In the genomic region with DNA sequence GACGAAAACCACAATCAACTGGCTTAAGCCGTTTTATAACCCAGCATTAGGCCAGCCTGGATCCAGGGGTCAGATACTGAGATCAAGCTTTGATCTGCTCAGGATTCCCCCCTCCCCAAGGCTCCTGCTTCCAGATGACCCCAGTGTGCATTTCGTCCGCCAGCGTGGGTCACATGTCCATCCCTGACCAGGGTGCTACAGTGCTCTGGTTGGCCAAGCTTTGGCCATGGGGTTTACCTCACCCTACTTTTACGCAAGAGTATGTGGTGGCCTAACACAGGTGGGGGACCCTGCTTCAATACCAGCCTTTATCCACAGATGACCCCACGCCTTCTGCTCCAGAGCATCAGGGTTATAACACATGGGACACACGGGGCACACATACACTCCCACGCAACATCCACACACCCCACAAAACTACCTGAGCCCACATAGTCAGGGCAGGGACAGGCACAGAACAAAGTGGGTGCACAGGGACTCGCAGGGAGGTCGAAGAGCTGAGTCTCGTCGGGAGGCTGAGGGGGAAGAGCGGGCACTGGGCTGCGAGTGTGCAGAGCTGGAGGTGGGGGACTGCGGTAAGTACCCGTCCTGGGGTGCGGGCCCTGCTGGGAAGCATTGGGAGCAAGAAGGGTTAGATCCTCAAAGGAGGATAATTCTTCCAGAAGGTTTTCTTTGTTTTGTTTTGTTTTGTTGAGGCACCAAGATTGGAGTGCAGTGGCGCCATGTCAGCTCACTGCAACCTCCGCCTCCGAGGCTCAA, we compare ENCODE assay signal across 17 cellular contexts. TPM values are rescaled to one million over a fixed set of nuclear protein-coding genes. Genes with fewer than 3 reads are reported as not detected.
A peak's percentile ranks its signal among the peaks of the same experiment; 100 is the strongest.
DNase-seq lines count a peak whose midpoint lies in the region; ATAC-seq and TF ChIP-seq lines count a peak whose summit lies in the region.
"Had no signal": no experiment of that assay in that cellular context is flagged by ENCODE, and none has a peak within 500 bp of the region (broad histone marks: within the 10 kb centered on the region; RNA-seq: fewer than 3 reads in every experiment).

No MANE protein-coding gene starts in this region.

- H3K4me1 ChIP-seq in thyroid gland (peaks cover 31 to 39% of the 10 kb centered on the region in 2 donors), testis (peaks cover 35% of the 10 kb centered on the region)

- no peaks in the 10 kb centered on the region for H3K9me3 ChIP-seq in thyroid gland
- H3K9me3 ChIP-seq in testis, result no peaks in the 10 kb centered on the region
- H3K9me3 ChIP-seq: left ventricle myocardium inferior had no signal

- H3K27ac ChIP-seq in thyroid gland (no peak overlapping the region), testis (no peak overlapping the region)

- no peak for ATAC-seq in activated B cell treated with CpG ODN at 0.5 μM for 24 hours (ENCODE audit: low read depth)
- no peak for ATAC-seq in activated CD4-positive, CD25-positive, alpha-beta regulatory T cell treated with anti-CD3 and anti-CD28 coated beads, Interleukin-2, amount 50 U/mL, for 24 hours
- ATAC-seq: HCT116 had no signal

- WGBS in thyroid gland, 2 donors, result 91 to 96% methylated on average over 21 of the region's 21 CpGs
- 84 to 96% methylated on average over 17 to 21 of the region's 21 CpGs for WGBS in testis, 2 donors

- H3K4me3 Mint-ChIP-seq in activated naive CD4-positive, alpha-beta T cell treated with anti-CD3 and anti-CD28 coated beads, Interleukin-2, amount 50 U/mL, for 24 hours, result peak overlapping the region; percentile 51
- H3K4me3 Mint-ChIP-seq in activated B cell treated with CpG ODN at 0.5 μM for 24 hours (peak overlapping the region; percentile 13), mesothelial cell of epicardium (peak overlapping the region; percentile 61), type B pancreatic cell (peak overlapping the region; percentile 79)

- CTCF ChIA-PET in activated B cell treated with CpG ODN at 0.5 μM for 24 hours (lab: Charles Lee), result no interaction called here

- H3K36me3 ChIP-seq in thyroid gland, result no peaks in the 10 kb centered on the region
- no peaks in the 10 kb centered on the region for H3K36me3 ChIP-seq in testis (ENCODE audit: low read depth, missing control alignments)

- intact Hi-C loops in activated B cell treated with CpG ODN at 0.5 μM for 24 hours (cut with micrococcal nuclease), result no loop called here
- intact Hi-C loops in thyroid gland (cut with DNase I), result no loop called here
- intact Hi-C loops in testis (cut with DNase I; ENCODE audit: low total_unique reads), result no loop called here

- no peak for TF ChIP-seq CTCF in activated B cell treated with CpG ODN at 0.5 μM for 24 hours (IDR thresholded peaks at IDR 0.05)
- TF ChIP-seq CTCF in mesothelial cell of epicardium (IDR thresholded peaks at IDR 0.05; ENCODE audit: unreplicated experiment), result no peak
- TF ChIP-seq CTCF in type B pancreatic cell (conservative IDR thresholded peaks at IDR 0.05), result no peak
- no peak for TF ChIP-seq CTCF in thyroid gland (IDR thresholded peaks at IDR 0.05)
- TF ChIP-seq CTCF in testis (IDR thresholded peaks at IDR 0.05), result no peak

- TF ChIP-seq POLR2A in thyroid gland (IDR thresholded peaks at IDR 0.05), result no peak
- no peak for TF ChIP-seq POLR2A in testis (IDR thresholded peaks at IDR 0.05)

- H3K4me3 ChIP-seq in thyroid gland (replicated peaks in 1 of 3) (no peak overlapping the region), testis (no peak overlapping the region)

- H3K27me3 ChIP-seq in thyroid gland (no peaks in the 10 kb centered on the region), testis (no peaks in the 10 kb centered on the region)

- DNase-seq in activated naive CD4-positive, alpha-beta T cell (lab: John Stamatoyannopoulos, UW), result no peak
- DNase-seq in activated B cell treated with CpG ODN at 0.5 μM for 24 hours (no peak), mesothelial cell of epicardium (ENCODE audit: low spot score in 2 of 2, unreplicated experiment in 2 of 2) (no peak), type B pancreatic cell (ENCODE audit: extremely low spot score, unreplicated experiment) (no peak), thyroid gland (no peak), testis (no peak)
- DNase-seq: activated effector memory CD4-positive, alpha-beta T cell treated with anti-CD3 and anti-CD28 coated beads, Interleukin-2, amount 50 U/mL, for 16 hours; anterior cingulate cortex; DMS79 treated with DMSO at 0.1 percent for 48 hours; effector CD8-positive, alpha-beta T cell; left ventricle myocardium inferior; NCI-H1694; NCI-H82 had no signal

- no peaks in the 10 kb centered on the region for H3K27me3 Mint-ChIP-seq in activated naive CD4-positive, alpha-beta T cell treated with anti-CD3 and anti-CD28 coated beads, Interleukin-2, amount 50 U/mL, for 24 hours
- H3K27me3 Mint-ChIP-seq in activated B cell treated with CpG ODN at 0.5 μM for 24 hours (no peaks in the 10 kb centered on the region), mesothelial cell of epicardium (ENCODE audit: low read depth) (no peaks in the 10 kb centered on the region), type B pancreatic cell (no peaks in the 10 kb centered on the region)

- H3K36me3 Mint-ChIP-seq in activated naive CD4-positive, alpha-beta T cell treated with anti-CD3 and anti-CD28 coated beads, Interleukin-2, amount 50 U/mL, for 24 hours, result peaks cover 1% of the 10 kb centered on the region
- H3K36me3 Mint-ChIP-seq in activated B cell treated with CpG ODN at 0.5 μM for 24 hours (ENCODE audit: low read depth) (peaks cover 12% of the 10 kb centered on the region), mesothelial cell of epicardium (peaks cover 13% of the 10 kb centered on the region), type B pancreatic cell (peaks cover 9% of the 10 kb centered on the region)

- peaks cover 24% of the 10 kb centered on the region for H3K4me1 Mint-ChIP-seq in activated naive CD4-positive, alpha-beta T cell treated with anti-CD3 and anti-CD28 coated beads, Interleukin-2, amount 50 U/mL, for 24 hours
- H3K4me1 Mint-ChIP-seq in activated B cell treated with CpG ODN at 0.5 μM for 24 hours, result peaks cover 38% of the 10 kb centered on the region
- H3K4me1 Mint-ChIP-seq in mesothelial cell of epicardium, result peaks cover 20% of the 10 kb centered on the region
- peaks cover 17% of the 10 kb centered on the region for H3K4me1 Mint-ChIP-seq in type B pancreatic cell (ENCODE audit: unreplicated experiment)

- POLR2A ChIA-PET in activated B cell treated with CpG ODN at 0.5 μM for 24 hours (lab: Charles Lee), result interaction anchor here (5.2 kb wide), 1 partner anchor 9 kb away, joined by 58 read pairs; the partner anchor contains the start of gene MGAT4B

- no peak overlapping the region for H3K27ac Mint-ChIP-seq in activated naive CD4-positive, alpha-beta T cell treated with anti-CD3 and anti-CD28 coated beads, Interleukin-2, amount 50 U/mL, for 24 hours
- H3K27ac Mint-ChIP-seq in activated B cell treated with CpG ODN at 0.5 μM for 24 hours (no peak overlapping the region), mesothelial cell of epicardium (peak overlapping the region; percentile 64), type B pancreatic cell (peak overlapping the region; percentile 72)
- H3K27ac Mint-ChIP-seq: CD14-positive monocyte had no signal

- no peaks in the 10 kb centered on the region for H3K9me3 Mint-ChIP-seq in activated naive CD4-positive, alpha-beta T cell treated with anti-CD3 and anti-CD28 coated beads, Interleukin-2, amount 50 U/mL, for 24 hours
- H3K9me3 Mint-ChIP-seq in activated B cell treated with CpG ODN at 0.5 μM for 24 hours (no peaks in the 10 kb centered on the region), mesothelial cell of epicardium (no peaks in the 10 kb centered on the region), type B pancreatic cell (no peaks in the 10 kb centered on the region)

RNA-seq across cellular contexts. Expression of gene SQSTM1, which starts 5.0 kb away (rescaled TPM):
- total RNA-seq in activated B cell treated with CpG ODN at 0.5 μM for 24 hours, result 243 and 252 TPM in 2 replicates
- 145 to 149 TPM (median 146 TPM) in 3 replicates for total RNA-seq in mesothelial cell of epicardium
- 133 and 191 TPM in 2 replicates for total RNA-seq in type B pancreatic cell (ENCODE audit: low replicate concordance)
- total RNA-seq in thyroid gland, result 1,000 to 10,000 TPM in 1 of 4 donors, 100 to 1,000 TPM in 3; 649 to 1,146 (median 971) TPM
- 100 to 1,000 TPM; 192 to 255 TPM for total RNA-seq in testis
- polyA plus RNA-seq in testis (ENCODE audit: insufficient read depth, low read depth, low replicate concordance), result 165 TPM

RNA-seq across cellular contexts. Expression of gene MGAT4B, which starts 9.0 kb away (rescaled TPM):
- 73.6 and 85.3 TPM in 2 replicates for total RNA-seq in activated B cell treated with CpG ODN at 0.5 μM for 24 hours
- total RNA-seq in mesothelial cell of epicardium, result 131 to 133 TPM (median 131 TPM) in 3 replicates
- 169 and 211 TPM in 2 replicates for total RNA-seq in type B pancreatic cell (ENCODE audit: low replicate concordance)
- 100 to 1,000 TPM in 2 of 4 donors, 10 to 100 TPM in 2; 83.6 to 108 (median 102) TPM for total RNA-seq in thyroid gland
- total RNA-seq in testis, result 100 to 1,000 TPM; 149 to 152 TPM
- 67.9 TPM for polyA plus RNA-seq in testis (ENCODE audit: insufficient read depth, low read depth, low replicate concordance)

RNA-seq across cellular contexts. Expression of gene LTC4S, which starts 21.9 kb away (rescaled TPM):
- total RNA-seq in activated B cell treated with CpG ODN at 0.5 μM for 24 hours (2.6 and 2.7 TPM in 2 replicates), mesothelial cell of epicardium (4.7 to 5.2 TPM (median 5.0 TPM) in 3 replicates), type B pancreatic cell (ENCODE audit: low replicate concordance) (4.0 and 6.5 TPM in 2 replicates), thyroid gland (10 to 100 TPM in 2 of 4 donors, 1 to 10 TPM in 2; 6.4 to 28.2 (median 15.9) TPM), testis (10 to 100 TPM in 1 of 2 donors, 1 to 10 TPM in 1; 3.7 to 10.3 TPM)
- 4.8 TPM for polyA plus RNA-seq in testis (ENCODE audit: insufficient read depth, low read depth, low replicate concordance)

RNA-seq across cellular contexts. Expression of gene MRNIP, which starts 42.9 kb away (rescaled TPM):
- total RNA-seq in activated B cell treated with CpG ODN at 0.5 μM for 24 hours, result 54.6 and 70.0 TPM in 2 replicates
- total RNA-seq in mesothelial cell of epicardium, result 44.1 to 48.2 TPM (median 47.0 TPM) in 3 replicates
- 31.1 and 47.6 TPM in 2 replicates for total RNA-seq in type B pancreatic cell (ENCODE audit: low replicate concordance)
- total RNA-seq in thyroid gland, result 10 to 100 TPM; 37.1 to 68.2 (median 52.1) TPM
- total RNA-seq in testis, result 10 to 100 TPM; 58.7 to 61.4 TPM
- polyA plus RNA-seq in testis (ENCODE audit: insufficient read depth, low read depth, low replicate concordance), result 34.9 TPM

Comparison
In these comparisons a context has a peak if more than half of its experiments do, and no peak if none do; other contexts are left out.
1. H3K27ac Mint-ChIP-seq: peak in mesothelial cell of epicardium (single experiment) and type B pancreatic cell (single experiment); none in activated naive CD4-positive, alpha-beta T cell treated with anti-CD3 and anti-CD28 coated beads, Interleukin-2, amount 50 U/mL, for 24 hours (single experiment) and activated B cell treated with CpG ODN at 0.5 μM for 24 hours (single experiment).
2. H3K4me3 Mint-ChIP-seq: peak in every context shown above with its lines; median percentile 79 in type B pancreatic cell; 61 in mesothelial cell of epicardium; 51 in activated naive CD4-positive, alpha-beta T cell treated with anti-CD3 and anti-CD28 coated beads, Interleukin-2, amount 50 U/mL, for 24 hours; 13 in activated B cell treated with CpG ODN at 0.5 μM for 24 hours.